Comparison of ENCODE assay signal across 15 cellular contexts in the genomic region with DNA sequence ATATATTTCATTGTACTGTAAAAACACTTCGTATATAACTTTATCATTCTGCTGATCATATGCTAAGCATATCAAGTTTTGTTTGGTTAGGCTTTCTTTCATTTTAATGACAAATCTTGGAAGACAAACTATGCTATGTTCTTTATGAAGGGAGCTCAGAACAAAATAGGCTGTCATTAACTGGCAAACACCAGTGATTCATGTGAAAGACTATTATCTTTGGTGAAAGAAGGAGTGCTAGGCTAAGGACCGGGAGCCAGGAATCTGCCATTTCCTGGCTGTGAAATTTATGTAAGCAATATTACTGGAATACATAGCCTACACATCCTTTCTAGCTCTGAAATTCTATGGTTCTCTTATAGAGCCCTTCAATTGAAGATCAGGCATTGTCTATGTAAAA.
A peak's percentile ranks its signal among the peaks of the same experiment; 100 is the strongest.
DNase-seq lines count a peak whose midpoint lies in the region; ATAC-seq and TF ChIP-seq lines count a peak whose summit lies in the region.
"Had no signal": no experiment of that assay in that cellular context is flagged by ENCODE, and none has a peak within 500 bp of the region (broad histone marks: within the 10 kb centered on the region; RNA-seq: fewer than 3 reads in every experiment).

No MANE protein-coding gene starts in this region.

- no peak for TF ChIP-seq CTCF in choroid plexus epithelial cell (conservative IDR thresholded peaks at IDR 0.05; ENCODE audit: low read depth, low read length)
- TF ChIP-seq CTCF in nephron (IDR thresholded peaks at IDR 0.05; ENCODE audit: unreplicated experiment in 3 of 3) = no peak
- TF ChIP-seq CTCF in tibial nerve (IDR thresholded peaks at IDR 0.05) = no peak

- peaks cover 0 to 8% (median 0%) of the 10 kb centered on the region in 4 donors for H3K4me1 ChIP-seq in tibial nerve

- H3K4me1 Mint-ChIP-seq in nephron = peaks cover 59% of the 10 kb centered on the region

- H3K4me3 Mint-ChIP-seq in nephron = no peak overlapping the region
- H3K4me3 Mint-ChIP-seq: H9; natural killer cell treated with Interleukin-12 subunit alpha and Interleukin-12 subunit beta and Interleukin-15 and Interleukin-18, amount 100 ng/mL, for 72 hours had no signal

- no peaks in the 10 kb centered on the region for H3K36me3 Mint-ChIP-seq in nephron (ENCODE audit: low read depth)
- H3K36me3 Mint-ChIP-seq: natural killer cell treated with Interleukin-12 subunit alpha and Interleukin-12 subunit beta and Interleukin-15 and Interleukin-18, amount 100 ng/mL, for 72 hours had no signal

- H3K4me3 ChIP-seq in choroid plexus epithelial cell (ENCODE audit: low read depth, low read length) = no peak overlapping the region
- no peak overlapping the region for H3K4me3 ChIP-seq in tibial nerve

- H3K9me3 Mint-ChIP-seq in nephron = peaks cover 19% of the 10 kb centered on the region

- H3K27me3 ChIP-seq in tibial nerve = no peaks in the 10 kb centered on the region

- no peaks in the 10 kb centered on the region for H3K27me3 Mint-ChIP-seq in nephron (ENCODE audit: low read depth)
- H3K27me3 Mint-ChIP-seq: natural killer cell treated with Interleukin-12 subunit alpha and Interleukin-12 subunit beta and Interleukin-15 and Interleukin-18, amount 100 ng/mL, for 72 hours had no signal

- H3K27ac ChIP-seq in tibial nerve = no peak overlapping the region

- H3K27ac Mint-ChIP-seq in nephron = peak overlapping the region; percentile 67 to 79 (median 72)
- H3K27ac Mint-ChIP-seq: natural killer cell treated with Interleukin-12 subunit alpha and Interleukin-12 subunit beta and Interleukin-15 and Interleukin-18, amount 100 ng/mL, for 72 hours had no signal

- peak; percentile 25 for DNase-seq in DMS153 treated with DMSO at 0.1 percent for 48 hours (lab: John Stamatoyannopoulos, UW; ENCODE audit: unreplicated experiment)
- peak; percentile 16 for DNase-seq in NCI-H146 treated with DMSO at 0.1 percent for 48 hours (lab: John Stamatoyannopoulos, UW; ENCODE audit: unreplicated experiment)
- peak; percentile 56 for DNase-seq in choroid plexus epithelial cell (ENCODE audit: low read depth)
- DNase-seq in effector CD4-positive, alpha-beta T cell = no peak
- no peak for DNase-seq in tibial nerve (ENCODE audit: low spot score in 2 of 2)
- DNase-seq: glutamatergic neuron, H9, NCI-H2029, NCI-H748 treated with DMSO at 0.1 percent for 48 hours, retina, RPMI8226 had no signal

- 47 to 55% methylated on average over 2 of the region's 2 CpGs for WGBS in tibial nerve, 2 donors

- no peak for TF ChIP-seq EP300 in tibial nerve (IDR thresholded peaks at IDR 0.05)

- no peak for ATAC-seq in HG03045 (IDR thresholded peaks at IDR 0.05; ENCODE audit: unreplicated experiment)
- no peak for ATAC-seq in HG03460 (IDR thresholded peaks at IDR 0.05; ENCODE audit: unreplicated experiment)
- ATAC-seq: natural killer cell treated with Interleukin-12 subunit alpha and Interleukin-12 subunit beta and Interleukin-15 and Interleukin-18, amount 100 ng/mL, for 72 hours had no signal

- H3K36me3 ChIP-seq in tibial nerve = no peaks in the 10 kb centered on the region

- peaks cover 0 to 12% (median 0%) of the 10 kb centered on the region in 4 donors for H3K9me3 ChIP-seq in tibial nerve

- TF ChIP-seq POLR2A in tibial nerve (IDR thresholded peaks at IDR 0.05) = no peak

Comparison
In these comparisons a context has a peak if more than half of its experiments do, and no peak if none do; other contexts are left out.
1. DNase-seq: peak in DMS153 treated with DMSO at 0.1 percent for 48 hours (single experiment), NCI-H146 treated with DMSO at 0.1 percent for 48 hours (single experiment) and choroid plexus epithelial cell (single experiment); none in effector CD4-positive, alpha-beta T cell (single experiment) and tibial nerve (0 of 2).